In the genomic region with DNA sequence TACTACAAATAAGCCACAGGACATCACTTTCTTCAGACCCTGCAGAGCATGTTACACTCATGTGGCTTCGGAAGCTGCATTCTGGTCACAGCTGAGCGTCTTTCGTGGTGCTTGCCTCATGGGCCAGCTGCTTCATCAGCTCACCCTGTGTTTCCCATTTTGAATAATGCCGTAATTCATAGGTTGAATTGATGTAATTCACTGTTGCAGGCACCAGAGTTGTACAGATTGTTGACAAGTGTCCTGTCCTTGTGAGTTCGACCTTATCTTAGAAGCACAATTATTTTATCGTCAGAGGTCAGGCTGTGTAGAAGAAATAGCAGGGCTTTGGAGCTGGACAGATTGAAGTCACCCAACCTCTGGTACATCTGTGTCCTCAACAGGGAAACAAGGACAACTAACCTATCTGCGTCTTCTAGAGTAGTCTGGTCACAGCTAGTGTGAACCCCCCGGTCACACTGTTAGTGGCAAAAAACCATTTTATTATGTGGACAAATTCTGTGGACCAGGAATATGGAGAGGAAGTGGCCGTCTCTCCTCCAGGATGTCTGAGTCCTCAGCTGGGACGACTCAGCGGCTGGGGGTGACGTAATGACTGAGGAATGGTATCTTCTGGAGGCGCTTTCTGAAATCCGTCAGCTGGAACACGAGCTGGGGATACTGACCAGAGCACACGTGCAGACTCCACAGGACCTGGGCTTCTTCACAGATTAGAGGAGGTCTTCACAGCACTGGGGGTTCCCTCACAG, we compare ENCODE assay signal across 1 cellular context.
TF ChIP-seq lines count a peak whose summit lies in the region.

No MANE protein-coding gene starts in this region.

TF ChIP-seq in K562, 482 proteins besides CTCF, POLR2A, EP300 and RAD21 (continued from another document):
- TF ChIP-seq, protein P1, sequence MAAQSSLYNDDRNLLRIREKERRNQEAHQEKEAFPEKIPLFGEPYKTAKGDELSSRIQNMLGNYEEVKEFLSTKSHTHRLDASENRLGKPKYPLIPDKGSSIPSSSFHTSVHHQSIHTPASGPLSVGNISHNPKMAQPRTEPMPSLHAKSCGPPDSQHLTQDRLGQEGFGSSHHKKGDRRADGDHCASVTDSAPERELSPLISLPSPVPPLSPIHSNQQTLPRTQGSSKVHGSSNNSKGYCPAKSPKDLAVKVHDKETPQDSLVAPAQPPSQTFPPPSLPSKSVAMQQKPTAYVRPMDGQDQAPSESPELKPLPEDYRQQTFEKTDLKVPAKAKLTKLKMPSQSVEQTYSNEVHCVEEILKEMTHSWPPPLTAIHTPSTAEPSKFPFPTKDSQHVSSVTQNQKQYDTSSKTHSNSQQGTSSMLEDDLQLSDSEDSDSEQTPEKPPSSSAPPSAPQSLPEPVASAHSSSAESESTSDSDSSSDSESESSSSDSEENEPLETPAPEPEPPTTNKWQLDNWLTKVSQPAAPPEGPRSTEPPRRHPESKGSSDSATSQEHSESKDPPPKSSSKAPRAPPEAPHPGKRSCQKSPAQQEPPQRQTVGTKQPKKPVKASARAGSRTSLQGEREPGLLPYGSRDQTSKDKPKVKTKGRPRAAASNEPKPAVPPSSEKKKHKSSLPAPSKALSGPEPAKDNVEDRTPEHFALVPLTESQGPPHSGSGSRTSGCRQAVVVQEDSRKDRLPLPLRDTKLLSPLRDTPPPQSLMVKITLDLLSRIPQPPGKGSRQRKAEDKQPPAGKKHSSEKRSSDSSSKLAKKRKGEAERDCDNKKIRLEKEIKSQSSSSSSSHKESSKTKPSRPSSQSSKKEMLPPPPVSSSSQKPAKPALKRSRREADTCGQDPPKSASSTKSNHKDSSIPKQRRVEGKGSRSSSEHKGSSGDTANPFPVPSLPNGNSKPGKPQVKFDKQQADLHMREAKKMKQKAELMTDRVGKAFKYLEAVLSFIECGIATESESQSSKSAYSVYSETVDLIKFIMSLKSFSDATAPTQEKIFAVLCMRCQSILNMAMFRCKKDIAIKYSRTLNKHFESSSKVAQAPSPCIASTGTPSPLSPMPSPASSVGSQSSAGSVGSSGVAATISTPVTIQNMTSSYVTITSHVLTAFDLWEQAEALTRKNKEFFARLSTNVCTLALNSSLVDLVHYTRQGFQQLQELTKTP (IDR thresholded peaks at IDR 0.05; ENCODE audit: low read depth in 1 of 2, partially characterized antibody in 2 of 2): peak in 1 of 2 experiments; percentile 51
- TF ChIP-seq SIN3A (IDR thresholded peaks at IDR 0.05; ENCODE audit: borderline replicate concordance in 2 of 2, control insufficient read depth in 1 of 2, low read depth in 2 of 2, low read length in 2 of 2) (0 out of 4 replicates have a peak, but pooled peaks of 1 of the 2 experiments have one; percentile 45), CTBP1 (IDR thresholded peaks at IDR 0.05; ENCODE audit: borderline replicate concordance) (peak; percentile 66), NFATC3 (IDR thresholded peaks at IDR 0.05) (no peak; the same call in 1 of the 2 replicates), SMAD4 (CRISPR knock-in tag; conservative IDR thresholded peaks at IDR 0.05) (peak; percentile 51; the same call in 1 of the 2 replicates)
- TF ChIP-seq, protein P2, sequence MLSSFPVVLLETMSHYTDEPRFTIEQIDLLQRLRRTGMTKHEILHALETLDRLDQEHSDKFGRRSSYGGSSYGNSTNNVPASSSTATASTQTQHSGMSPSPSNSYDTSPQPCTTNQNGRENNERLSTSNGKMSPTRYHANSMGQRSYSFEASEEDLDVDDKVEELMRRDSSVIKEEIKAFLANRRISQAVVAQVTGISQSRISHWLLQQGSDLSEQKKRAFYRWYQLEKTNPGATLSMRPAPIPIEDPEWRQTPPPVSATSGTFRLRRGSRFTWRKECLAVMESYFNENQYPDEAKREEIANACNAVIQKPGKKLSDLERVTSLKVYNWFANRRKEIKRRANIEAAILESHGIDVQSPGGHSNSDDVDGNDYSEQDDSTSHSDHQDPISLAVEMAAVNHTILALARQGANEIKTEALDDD (IDR thresholded peaks at IDR 0.05): 0 out of 2 replicates have a peak, but pooled peaks have one; percentile 12
- TF ChIP-seq, protein P3, sequence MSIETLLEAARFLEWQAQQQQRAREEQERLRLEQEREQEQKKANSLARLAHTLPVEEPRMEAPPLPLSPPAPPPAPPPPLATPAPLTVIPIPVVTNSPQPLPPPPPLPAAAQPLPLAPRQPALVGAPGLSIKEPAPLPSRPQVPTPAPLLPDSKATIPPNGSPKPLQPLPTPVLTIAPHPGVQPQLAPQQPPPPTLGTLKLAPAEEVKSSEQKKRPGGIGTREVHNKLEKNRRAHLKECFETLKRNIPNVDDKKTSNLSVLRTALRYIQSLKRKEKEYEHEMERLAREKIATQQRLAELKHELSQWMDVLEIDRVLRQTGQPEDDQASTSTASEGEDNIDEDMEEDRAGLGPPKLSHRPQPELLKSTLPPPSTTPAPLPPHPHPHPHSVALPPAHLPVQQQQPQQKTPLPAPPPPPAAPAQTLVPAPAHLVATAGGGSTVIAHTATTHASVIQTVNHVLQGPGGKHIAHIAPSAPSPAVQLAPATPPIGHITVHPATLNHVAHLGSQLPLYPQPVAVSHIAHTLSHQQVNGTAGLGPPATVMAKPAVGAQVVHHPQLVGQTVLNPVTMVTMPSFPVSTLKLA (conservative IDR thresholded peaks at IDR 0.05): peak; percentile 47 to 64; a peak in 3 of 4 replicates
